Comparison of ENCODE assay signal across 11 cellular contexts in the genomic region with DNA sequence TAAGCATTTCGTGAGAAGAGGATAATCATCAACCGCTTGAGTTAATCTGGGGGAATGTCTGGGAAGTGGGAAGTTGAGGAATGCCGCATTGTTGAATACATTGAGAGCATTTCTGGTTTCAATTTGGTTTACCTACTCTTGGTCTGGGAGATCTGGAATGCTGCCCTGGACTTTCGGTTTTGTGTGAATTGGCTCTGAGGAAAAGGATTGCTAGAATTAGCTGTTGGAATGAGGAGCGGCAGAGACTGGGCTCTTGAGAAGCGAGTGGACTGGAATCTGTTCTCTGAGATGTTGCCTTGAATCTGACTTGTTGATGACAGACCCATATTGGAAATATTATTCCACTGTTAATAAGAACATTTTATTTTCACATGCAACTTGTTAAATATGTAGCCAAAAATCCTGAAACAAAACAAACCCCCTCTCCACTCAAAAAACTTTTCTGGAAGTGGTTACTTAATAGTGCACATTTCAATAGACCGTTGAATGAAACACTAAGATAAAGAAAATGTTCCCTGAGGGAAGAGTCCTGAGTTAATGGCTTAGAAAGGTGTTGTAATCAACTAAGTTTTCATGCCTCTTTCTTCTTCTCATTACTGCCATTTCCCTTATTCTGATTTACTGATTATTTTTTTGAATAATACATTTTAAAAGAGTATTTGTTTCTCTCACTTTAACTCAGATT. TPM values are rescaled to one million over a fixed set of nuclear protein-coding genes. Genes with fewer than 3 reads are reported as not detected.
DNase-seq lines count a peak whose midpoint lies in the region; ATAC-seq and TF ChIP-seq lines count a peak whose summit lies in the region.
"Had no signal": no experiment of that assay in that cellular context is flagged by ENCODE, and none has a peak within 500 bp of the region (broad histone marks: within the 10 kb centered on the region; RNA-seq: fewer than 3 reads in every experiment).

No MANE protein-coding gene starts in this region.

- no CpG with 5 or more reads among the region's 7 CpGs for WGBS in trophoblast cell (ENCODE audit: extremely low coverage, insufficient coverage, insufficient read length)

- H3K36me3 ChIP-seq in cardiac muscle cell (no peaks in the 10 kb centered on the region), trophoblast cell (ENCODE audit: control insufficient read depth in 1 of 2, insufficient read depth in 2 of 2, low read length in 2 of 2) (no peaks in the 10 kb centered on the region)

- H3K9ac ChIP-seq in trophoblast cell (ENCODE audit: low read length): no peak overlapping the region
- H3K9ac ChIP-seq: parathyroid adenoma had no signal

- no peak overlapping the region for H2AK5ac ChIP-seq in trophoblast cell (ENCODE audit: low read length)

- no peak overlapping the region for H4K91ac ChIP-seq in trophoblast cell (ENCODE audit: low read depth, low read length)

- H2BK5ac ChIP-seq in trophoblast cell (ENCODE audit: low read depth, low read length, poor library complexity): no peak overlapping the region

- ATAC-seq in WTC11: peak; percentile 28; the same call in 1 of the 2 replicates
- ATAC-seq in HG03025 (IDR thresholded peaks at IDR 0.05; ENCODE audit: low FRiP score, unreplicated experiment): no peak
- ATAC-seq: stimulated activated naive CD8-positive, alpha-beta T cell treated with anti-CD3 and anti-CD28 coated beads, Interleukin-15, Interleukin-2, amounts not matched to agents 100 U/mL and 50 U/mL, for 24 hours had no signal

- peaks cover 5% of the 10 kb centered on the region for H3K79me2 ChIP-seq in trophoblast cell (ENCODE audit: control insufficient read depth, insufficient read depth, low read length, poor library complexity)

- peak overlapping the region; percentile 37 for H3K4me2 ChIP-seq in trophoblast cell (ENCODE audit: low read length)

- H3K4ac ChIP-seq in trophoblast cell (ENCODE audit: low read depth, low read length): no peak overlapping the region

- H3K18ac ChIP-seq in trophoblast cell (ENCODE audit: low read length): no peak overlapping the region

- peaks cover 12% of the 10 kb centered on the region for H3K4me1 Mint-ChIP-seq in WTC11

- peak overlapping the region; percentile 34 for H3K27ac ChIP-seq in cardiac muscle cell
- peak overlapping the region; percentile 16 for H3K27ac ChIP-seq in trophoblast cell (ENCODE audit: low read depth, low read length)
- H3K27ac ChIP-seq: parathyroid adenoma had no signal

- no peaks in the 10 kb centered on the region for H3K36me3 Mint-ChIP-seq in WTC11

- peaks cover 5% of the 10 kb centered on the region for H3K79me1 ChIP-seq in trophoblast cell (ENCODE audit: low read length)

- H3K4me3 Mint-ChIP-seq in WTC11: no peak overlapping the region

- no peak overlapping the region for H3K27ac Mint-ChIP-seq in WTC11

- no peak overlapping the region for H4K12ac ChIP-seq in trophoblast cell (ENCODE audit: low read depth, low read length)

- H2AFZ ChIP-seq in trophoblast cell (ENCODE audit: insufficient read depth, low read length, poor library complexity): no peak overlapping the region
- H2AFZ ChIP-seq: parathyroid adenoma had no signal

- no peaks in the 10 kb centered on the region for H3K27me3 Mint-ChIP-seq in WTC11 (ENCODE audit: low read depth)

- H3K9me3 ChIP-seq in cardiac muscle cell (ENCODE audit: low read depth) (no peaks in the 10 kb centered on the region), trophoblast cell (ENCODE audit: insufficient read depth, low read depth, low read length) (no peaks in the 10 kb centered on the region)

- peak; percentile 95 for DNase-seq in AG09319 (ENCODE audit: extremely low read depth, low read depth)
- no peak for DNase-seq in WTC11 (ENCODE audit: low spot score)
- peak; percentile 67 to 86 for DNase-seq in cardiac muscle cell (ENCODE audit: low read depth in 1 of 2, low spot score in 1 of 2)
- DNase-seq in trophoblast cell: peak; percentile 74 to 89
- no peak for DNase-seq in putamen (ENCODE audit: low spot score)
- DNase-seq in DMS53 treated with DMSO at 0.1 percent for 48 hours (lab: John Stamatoyannopoulos, UW; ENCODE audit: unreplicated experiment): no peak
- DNase-seq in foreskin melanocyte: no peak
- DNase-seq: NCI-H1105; stimulated activated naive CD8-positive, alpha-beta T cell treated with anti-CD3 and anti-CD28 coated beads, Interleukin-15, Interleukin-2, amounts not matched to agents 100 U/mL and 50 U/mL, for 24 hours had no signal

- POLR2A ChIA-PET in WTC11 (lab: Charles Lee): no interaction called here

- H4K8ac ChIP-seq in trophoblast cell (ENCODE audit: low read depth, low read length): no peak overlapping the region

- H3K14ac ChIP-seq in trophoblast cell (ENCODE audit: low read length): no peak overlapping the region

- CTCF ChIA-PET in WTC11 (lab: Charles Lee): interaction anchor here (1.0 kb wide), 1 partner anchor 9 kb away, joined by 4 read pairs; no protein-coding TSS in a partner anchor

- no peak overlapping the region for H2BK12ac ChIP-seq in trophoblast cell (ENCODE audit: low read length)

- H3K27me3 ChIP-seq in cardiac muscle cell (no peaks in the 10 kb centered on the region), trophoblast cell (ENCODE audit: insufficient read depth, low read length) (no peaks in the 10 kb centered on the region)

- H3K4me1 ChIP-seq in cardiac muscle cell (ENCODE audit: low read depth) (peaks cover 25% of the 10 kb centered on the region), trophoblast cell (ENCODE audit: control insufficient read depth in 1 of 2, insufficient read depth in 2 of 2, low read length in 2 of 2) (peaks cover 8 to 14% of the 10 kb centered on the region in 2 experiments)
- H3K4me1 ChIP-seq: parathyroid adenoma had no signal

- no peak overlapping the region for H3K23ac ChIP-seq in trophoblast cell (ENCODE audit: low read length)

- H2BK120ac ChIP-seq in trophoblast cell (ENCODE audit: insufficient read depth, low read length, poor library complexity): no peak overlapping the region

- TF ChIP-seq CTCF in AG09319 (IDR thresholded peaks at IDR 0.05; ENCODE audit: low read depth, low read length): no peak
- TF ChIP-seq CTCF in WTC11 (IDR thresholded peaks at IDR 0.05): no peak
- no peak for TF ChIP-seq CTCF in cardiac muscle cell (IDR thresholded peaks at IDR 0.05; ENCODE audit: low read depth, low read length)

- H3K4me3 ChIP-seq in cardiac muscle cell (no peak overlapping the region), trophoblast cell (ENCODE audit: low read depth, low read length) (no peak overlapping the region)

- H3K9me3 Mint-ChIP-seq in WTC11: no peaks in the 10 kb centered on the region

TF ChIP-seq in WTC11, 78 proteins besides CTCF, POLR2A, EP300 and RAD21 (continues in another document):
- TF ChIP-seq RELA (CRISPR knock-in tag; IDR thresholded peaks at IDR 0.05; ENCODE audit: borderline replicate concordance) (no peak), JUN (CRISPR knock-in tag; IDR thresholded peaks at IDR 0.05) (no peak), TEAD4 (CRISPR knock-in tag; IDR thresholded peaks at IDR 0.05) (no peak), FOXK1 (CRISPR knock-in tag; IDR thresholded peaks at IDR 0.05) (no peak), ZNF263 (CRISPR knock-in tag; IDR thresholded peaks at IDR 0.05; ENCODE audit: low read depth) (no peak), FOXJ3 (CRISPR knock-in tag; IDR thresholded peaks at IDR 0.05; ENCODE audit: borderline replicate concordance) (no peak), HMGA2 (CRISPR knock-in tag; IDR thresholded peaks at IDR 0.05) (no peak), ZNF317 (CRISPR knock-in tag; IDR thresholded peaks at IDR 0.05; ENCODE audit: borderline replicate concordance, low read depth) (no peak)
- TF ChIP-seq, protein P1, sequence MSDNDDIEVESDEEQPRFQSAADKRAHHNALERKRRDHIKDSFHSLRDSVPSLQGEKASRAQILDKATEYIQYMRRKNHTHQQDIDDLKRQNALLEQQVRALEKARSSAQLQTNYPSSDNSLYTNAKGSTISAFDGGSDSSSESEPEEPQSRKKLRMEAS (CRISPR knock-in tag; IDR thresholded peaks at IDR 0.05): no peak
- TF ChIP-seq, protein P2, sequence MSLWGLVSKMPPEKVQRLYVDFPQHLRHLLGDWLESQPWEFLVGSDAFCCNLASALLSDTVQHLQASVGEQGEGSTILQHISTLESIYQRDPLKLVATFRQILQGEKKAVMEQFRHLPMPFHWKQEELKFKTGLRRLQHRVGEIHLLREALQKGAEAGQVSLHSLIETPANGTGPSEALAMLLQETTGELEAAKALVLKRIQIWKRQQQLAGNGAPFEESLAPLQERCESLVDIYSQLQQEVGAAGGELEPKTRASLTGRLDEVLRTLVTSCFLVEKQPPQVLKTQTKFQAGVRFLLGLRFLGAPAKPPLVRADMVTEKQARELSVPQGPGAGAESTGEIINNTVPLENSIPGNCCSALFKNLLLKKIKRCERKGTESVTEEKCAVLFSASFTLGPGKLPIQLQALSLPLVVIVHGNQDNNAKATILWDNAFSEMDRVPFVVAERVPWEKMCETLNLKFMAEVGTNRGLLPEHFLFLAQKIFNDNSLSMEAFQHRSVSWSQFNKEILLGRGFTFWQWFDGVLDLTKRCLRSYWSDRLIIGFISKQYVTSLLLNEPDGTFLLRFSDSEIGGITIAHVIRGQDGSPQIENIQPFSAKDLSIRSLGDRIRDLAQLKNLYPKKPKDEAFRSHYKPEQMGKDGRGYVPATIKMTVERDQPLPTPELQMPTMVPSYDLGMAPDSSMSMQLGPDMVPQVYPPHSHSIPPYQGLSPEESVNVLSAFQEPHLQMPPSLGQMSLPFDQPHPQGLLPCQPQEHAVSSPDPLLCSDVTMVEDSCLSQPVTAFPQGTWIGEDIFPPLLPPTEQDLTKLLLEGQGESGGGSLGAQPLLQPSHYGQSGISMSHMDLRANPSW (CRISPR knock-in tag; conservative IDR thresholded peaks at IDR 0.05; ENCODE audit: low read depth): no peak
- TF ChIP-seq, protein P3, sequence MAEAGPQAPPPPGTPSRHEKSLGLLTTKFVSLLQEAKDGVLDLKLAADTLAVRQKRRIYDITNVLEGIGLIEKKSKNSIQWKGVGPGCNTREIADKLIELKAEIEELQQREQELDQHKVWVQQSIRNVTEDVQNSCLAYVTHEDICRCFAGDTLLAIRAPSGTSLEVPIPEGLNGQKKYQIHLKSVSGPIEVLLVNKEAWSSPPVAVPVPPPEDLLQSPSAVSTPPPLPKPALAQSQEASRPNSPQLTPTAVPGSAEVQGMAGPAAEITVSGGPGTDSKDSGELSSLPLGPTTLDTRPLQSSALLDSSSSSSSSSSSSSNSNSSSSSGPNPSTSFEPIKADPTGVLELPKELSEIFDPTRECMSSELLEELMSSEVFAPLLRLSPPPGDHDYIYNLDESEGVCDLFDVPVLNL (CRISPR knock-in tag; IDR thresholded peaks at IDR 0.05; ENCODE audit: borderline replicate concordance, low read depth): no peak

RNA-seq across cellular contexts. Expression of a gene that starts 50.8 kb away (rescaled TPM):
- 8.6 to 11.1 TPM (median 9.2 TPM) in 3 replicates for total RNA-seq in WTC11 (2021)
- 37.0 and 48.8 TPM in 2 replicates for total RNA-seq in cardiac muscle cell
- 26.5 and 32.2 TPM in 2 replicates for polyA plus RNA-seq in cardiac muscle cell
- 73.1 and 78.5 TPM in 2 replicates for polyA plus RNA-seq in trophoblast cell (2013)

Comparison
In these comparisons a context has a peak if more than half of its experiments do, and no peak if none do; other contexts are left out.
1. DNase-seq: peak in AG09319 (single experiment), cardiac muscle cell (2 of 2) and trophoblast cell (2 of 2); none in WTC11 (single experiment), putamen (single experiment), DMS53 treated with DMSO at 0.1 percent for 48 hours (single experiment) and foreskin melanocyte (single experiment).